In the genomic region with DNA sequence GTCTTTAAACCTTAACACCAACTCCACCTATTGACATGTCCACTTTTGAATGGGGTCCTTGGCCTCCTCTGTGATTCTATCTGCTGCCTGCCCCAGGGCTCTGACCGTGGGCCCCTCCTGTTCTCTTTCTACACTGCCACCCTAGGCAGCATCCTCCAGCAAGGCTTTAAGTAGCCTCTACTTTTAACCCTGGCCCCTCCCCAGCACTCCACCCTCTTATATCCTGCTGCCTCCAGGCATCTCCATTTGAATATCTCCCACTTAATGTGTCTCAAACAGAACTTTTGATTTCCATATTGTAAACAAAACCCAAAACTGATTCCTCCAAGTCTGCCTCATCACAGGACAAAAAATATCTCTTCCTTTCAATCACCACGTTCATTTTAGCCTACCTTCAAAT, we compare ENCODE assay signal across 1 cellular context.
TF ChIP-seq lines count a peak whose summit lies in the region.

No MANE protein-coding gene starts in this region.

TF ChIP-seq in GM23338, 12 proteins besides CTCF, POLR2A, EP300 and RAD21 (continued from another document):
- TF ChIP-seq, protein P1, sequence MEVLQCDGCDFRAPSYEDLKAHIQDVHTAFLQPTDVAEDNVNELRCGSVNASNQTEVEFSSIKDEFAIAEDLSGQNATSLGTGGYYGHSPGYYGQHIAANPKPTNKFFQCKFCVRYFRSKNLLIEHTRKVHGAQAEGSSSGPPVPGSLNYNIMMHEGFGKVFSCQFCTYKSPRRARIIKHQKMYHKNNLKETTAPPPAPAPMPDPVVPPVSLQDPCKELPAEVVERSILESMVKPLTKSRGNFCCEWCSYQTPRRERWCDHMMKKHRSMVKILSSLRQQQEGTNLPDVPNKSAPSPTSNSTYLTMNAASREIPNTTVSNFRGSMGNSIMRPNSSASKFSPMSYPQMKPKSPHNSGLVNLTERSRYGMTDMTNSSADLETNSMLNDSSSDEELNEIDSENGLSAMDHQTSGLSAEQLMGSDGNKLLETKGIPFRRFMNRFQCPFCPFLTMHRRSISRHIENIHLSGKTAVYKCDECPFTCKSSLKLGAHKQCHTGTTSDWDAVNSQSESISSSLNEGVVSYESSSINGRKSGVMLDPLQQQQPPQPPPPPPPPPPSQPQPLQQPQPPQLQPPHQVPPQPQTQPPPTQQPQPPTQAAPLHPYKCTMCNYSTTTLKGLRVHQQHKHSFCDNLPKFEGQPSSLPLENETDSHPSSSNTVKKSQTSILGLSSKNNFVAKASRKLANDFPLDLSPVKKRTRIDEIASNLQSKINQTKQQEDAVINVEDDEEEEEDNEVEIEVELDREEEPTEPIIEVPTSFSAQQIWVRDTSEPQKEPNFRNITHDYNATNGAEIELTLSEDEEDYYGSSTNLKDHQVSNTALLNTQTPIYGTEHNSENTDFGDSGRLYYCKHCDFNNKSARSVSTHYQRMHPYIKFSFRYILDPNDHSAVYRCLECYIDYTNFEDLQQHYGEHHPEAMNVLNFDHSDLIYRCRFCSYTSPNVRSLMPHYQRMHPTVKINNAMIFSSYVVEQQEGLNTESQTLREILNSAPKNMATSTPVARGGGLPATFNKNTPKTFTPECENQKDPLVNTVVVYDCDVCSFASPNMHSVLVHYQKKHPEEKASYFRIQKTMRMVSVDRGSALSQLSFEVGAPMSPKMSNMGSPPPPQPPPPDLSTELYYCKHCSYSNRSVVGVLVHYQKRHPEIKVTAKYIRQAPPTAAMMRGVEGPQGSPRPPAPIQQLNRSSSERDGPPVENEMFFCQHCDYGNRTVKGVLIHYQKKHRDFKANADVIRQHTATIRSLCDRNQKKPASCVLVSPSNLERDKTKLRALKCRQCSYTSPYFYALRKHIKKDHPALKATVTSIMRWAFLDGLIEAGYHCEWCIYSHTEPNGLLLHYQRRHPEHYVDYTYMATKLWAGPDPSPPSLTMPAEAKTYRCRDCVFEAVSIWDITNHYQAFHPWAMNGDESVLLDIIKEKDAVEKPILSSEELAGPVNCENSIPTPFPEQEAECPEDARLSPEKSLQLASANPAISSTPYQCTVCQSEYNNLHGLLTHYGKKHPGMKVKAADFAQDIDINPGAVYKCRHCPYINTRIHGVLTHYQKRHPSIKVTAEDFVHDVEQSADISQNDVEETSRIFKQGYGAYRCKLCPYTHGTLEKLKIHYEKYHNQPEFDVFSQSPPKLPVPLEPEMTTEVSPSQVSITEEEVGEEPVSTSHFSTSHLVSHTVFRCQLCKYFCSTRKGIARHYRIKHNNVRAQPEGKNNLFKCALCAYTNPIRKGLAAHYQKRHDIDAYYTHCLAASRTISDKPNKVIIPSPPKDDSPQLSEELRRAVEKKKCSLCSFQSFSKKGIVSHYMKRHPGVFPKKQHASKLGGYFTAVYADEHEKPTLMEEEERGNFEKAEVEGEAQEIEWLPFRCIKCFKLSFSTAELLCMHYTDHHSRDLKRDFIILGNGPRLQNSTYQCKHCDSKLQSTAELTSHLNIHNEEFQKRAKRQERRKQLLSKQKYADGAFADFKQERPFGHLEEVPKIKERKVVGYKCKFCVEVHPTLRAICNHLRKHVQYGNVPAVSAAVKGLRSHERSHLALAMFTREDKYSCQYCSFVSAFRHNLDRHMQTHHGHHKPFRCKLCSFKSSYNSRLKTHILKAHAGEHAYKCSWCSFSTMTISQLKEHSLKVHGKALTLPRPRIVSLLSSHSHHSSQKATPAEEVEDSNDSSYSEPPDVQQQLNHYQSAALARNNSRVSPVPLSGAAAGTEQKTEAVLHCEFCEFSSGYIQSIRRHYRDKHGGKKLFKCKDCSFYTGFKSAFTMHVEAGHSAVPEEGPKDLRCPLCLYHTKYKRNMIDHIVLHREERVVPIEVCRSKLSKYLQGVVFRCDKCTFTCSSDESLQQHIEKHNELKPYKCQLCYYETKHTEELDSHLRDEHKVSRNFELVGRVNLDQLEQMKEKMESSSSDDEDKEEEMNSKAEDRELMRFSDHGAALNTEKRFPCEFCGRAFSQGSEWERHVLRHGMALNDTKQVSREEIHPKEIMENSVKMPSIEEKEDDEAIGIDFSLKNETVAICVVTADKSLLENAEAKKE (CRISPR knock-in tag; IDR thresholded peaks at IDR 0.05): no peak
- TF ChIP-seq ZNF114 (CRISPR knock-in tag; IDR thresholded peaks at IDR 0.05): no peak
- TF ChIP-seq POLR2AphosphoS5 (IDR thresholded peaks at IDR 0.05; ENCODE audit: low read depth): no peak
- TF ChIP-seq NANOG (IDR thresholded peaks at IDR 0.05; ENCODE audit: borderline replicate concordance): no peak
- TF ChIP-seq, protein P2, sequence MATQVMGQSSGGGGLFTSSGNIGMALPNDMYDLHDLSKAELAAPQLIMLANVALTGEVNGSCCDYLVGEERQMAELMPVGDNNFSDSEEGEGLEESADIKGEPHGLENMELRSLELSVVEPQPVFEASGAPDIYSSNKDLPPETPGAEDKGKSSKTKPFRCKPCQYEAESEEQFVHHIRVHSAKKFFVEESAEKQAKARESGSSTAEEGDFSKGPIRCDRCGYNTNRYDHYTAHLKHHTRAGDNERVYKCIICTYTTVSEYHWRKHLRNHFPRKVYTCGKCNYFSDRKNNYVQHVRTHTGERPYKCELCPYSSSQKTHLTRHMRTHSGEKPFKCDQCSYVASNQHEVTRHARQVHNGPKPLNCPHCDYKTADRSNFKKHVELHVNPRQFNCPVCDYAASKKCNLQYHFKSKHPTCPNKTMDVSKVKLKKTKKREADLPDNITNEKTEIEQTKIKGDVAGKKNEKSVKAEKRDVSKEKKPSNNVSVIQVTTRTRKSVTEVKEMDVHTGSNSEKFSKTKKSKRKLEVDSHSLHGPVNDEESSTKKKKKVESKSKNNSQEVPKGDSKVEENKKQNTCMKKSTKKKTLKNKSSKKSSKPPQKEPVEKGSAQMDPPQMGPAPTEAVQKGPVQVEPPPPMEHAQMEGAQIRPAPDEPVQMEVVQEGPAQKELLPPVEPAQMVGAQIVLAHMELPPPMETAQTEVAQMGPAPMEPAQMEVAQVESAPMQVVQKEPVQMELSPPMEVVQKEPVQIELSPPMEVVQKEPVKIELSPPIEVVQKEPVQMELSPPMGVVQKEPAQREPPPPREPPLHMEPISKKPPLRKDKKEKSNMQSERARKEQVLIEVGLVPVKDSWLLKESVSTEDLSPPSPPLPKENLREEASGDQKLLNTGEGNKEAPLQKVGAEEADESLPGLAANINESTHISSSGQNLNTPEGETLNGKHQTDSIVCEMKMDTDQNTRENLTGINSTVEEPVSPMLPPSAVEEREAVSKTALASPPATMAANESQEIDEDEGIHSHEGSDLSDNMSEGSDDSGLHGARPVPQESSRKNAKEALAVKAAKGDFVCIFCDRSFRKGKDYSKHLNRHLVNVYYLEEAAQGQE (IDR thresholded peaks at IDR 0.05; ENCODE audit: unreplicated experiment): no peak
- TF ChIP-seq JUNB (IDR thresholded peaks at IDR 0.05; ENCODE audit: unreplicated experiment): no peak
- no peak for TF ChIP-seq ZNF331 (CRISPR knock-in tag; IDR thresholded peaks at IDR 0.05; ENCODE audit: low read depth)
- no peak for TF ChIP-seq STAT1 (IDR thresholded peaks at IDR 0.05; ENCODE audit: unreplicated experiment)
